ENCODE assay signal across 8 cellular contexts in genomic region chr6:160137989-160138835, GRCh38. TPM values are rescaled to one million over a fixed set of nuclear protein-coding genes. Genes with fewer than 3 reads are reported as not detected.
A peak's percentile ranks its signal among the peaks of the same experiment; 100 is the strongest.
DNase-seq lines count a peak whose midpoint lies in the region; ATAC-seq and TF ChIP-seq lines count a peak whose summit lies in the region.

No MANE protein-coding gene starts in this region.

- no peaks in the 10 kb centered on the region for H3K9me3 Mint-ChIP-seq in activated T-helper 17 cell treated with anti-CD3 and anti-CD28 coated beads, Interleukin-2, amount 50 U/mL, for 72 hours
- no peaks in the 10 kb centered on the region for H3K9me3 Mint-ChIP-seq in progenitor cell of endocrine pancreas (ENCODE audit: low read depth)

- H3K4me3 Mint-ChIP-seq in activated T-helper 17 cell treated with anti-CD3 and anti-CD28 coated beads, Interleukin-2, amount 50 U/mL, for 72 hours: peak overlapping the region; percentile 41
- no peak overlapping the region for H3K4me3 Mint-ChIP-seq in progenitor cell of endocrine pancreas (ENCODE audit: low read depth)

- H3K27me3 ChIP-seq in AG04450 (ENCODE audit: control insufficient read depth, insufficient read depth, low read length) (no peaks in the 10 kb centered on the region), Panc1 (ENCODE audit: control insufficient read depth, insufficient read depth, low read length) (no peaks in the 10 kb centered on the region), gastroesophageal sphincter (no peaks in the 10 kb centered on the region), aorta (ENCODE audit: control insufficient read depth in 1 of 2, insufficient read depth in 2 of 2, low read length in 1 of 2) (no peaks in the 10 kb centered on the region)

- POLR2A ChIA-PET in AG04450 (lab: Yijun Ruan, JAX) (no interaction called here), Panc1 (lab: Charles Lee) (no interaction called here)

- CTCF ChIA-PET in AG04450 (lab: Charles Lee) (interaction anchor here (0.6 to 3.5 kb wide), 23 partner anchors 9 to 382 kb away, joined by 3 to 75 read pairs (median 4); no protein-coding TSS in a partner anchor), Panc1 (lab: Charles Lee) (interaction anchor here (0.6 to 1.8 kb wide), 3 partner anchors 9 to 317 kb away, joined by 3 to 10 read pairs (median 3); no protein-coding TSS in a partner anchor)

- no peak overlapping the region for H3K27ac ChIP-seq in AG04450 (ENCODE audit: low read depth, low read length)
- H3K27ac ChIP-seq in Panc1 (ENCODE audit: low read length): no peak overlapping the region
- peak overlapping the region in 3 of 4 donors; percentile 12 to 32 (median 25) for H3K27ac ChIP-seq in gastroesophageal sphincter
- peak overlapping the region in 1 of 2 donors; percentile 84 for H3K27ac ChIP-seq in aorta (ENCODE audit: low read depth in 1 of 2, low read length in 2 of 2)

- H3K4me1 ChIP-seq in Panc1 (ENCODE audit: control insufficient read depth, insufficient read depth, low read length): no peaks in the 10 kb centered on the region
- peaks cover 2 to 44% (median 4%) of the 10 kb centered on the region in 3 donors for H3K4me1 ChIP-seq in gastroesophageal sphincter
- H3K4me1 ChIP-seq in aorta (ENCODE audit: control insufficient read depth in 1 of 2, insufficient read depth in 2 of 2, low read length in 2 of 2): peaks cover 0 to 6% of the 10 kb centered on the region in 2 donors

- in situ Hi-C loops in Panc1 (cut with HindIII; ENCODE audit: low pct_unique_long_range_greater_than_20kb, low sequenced_read_pairs): no loop called here

- TF ChIP-seq CTCF in AG04450 (IDR thresholded peaks at IDR 0.05; ENCODE audit: low read depth, low read length) (peak; percentile 76), Panc1 (IDR thresholded peaks at IDR 0.05) (peak; percentile 83), gastroesophageal sphincter (IDR thresholded peaks at IDR 0.05) (peak in 3 of 4 experiments; percentile 75 to 84 (median 80)), progenitor cell of endocrine pancreas (IDR thresholded peaks at IDR 0.05; ENCODE audit: unreplicated experiment) (peak; percentile 74)

- peaks cover 7% of the 10 kb centered on the region; the same call in 1 of the 2 replicates for H3K9me3 ChIP-seq in AG04450 (ENCODE audit: control insufficient read depth, insufficient read depth, low read length)
- no peaks in the 10 kb centered on the region for H3K9me3 ChIP-seq in Panc1 (ENCODE audit: control insufficient read depth, insufficient read depth, low read depth, low read length)
- no peaks in the 10 kb centered on the region for H3K9me3 ChIP-seq in gastroesophageal sphincter
- no peaks in the 10 kb centered on the region for H3K9me3 ChIP-seq in aorta (ENCODE audit: control insufficient read depth, low read length)

- 40 to 48% methylated on average over 4 to 6 of the region's 8 CpGs for WGBS in gastroesophageal sphincter (ENCODE audit: low coverage in 1 of 2), 2 donors
- WGBS in aorta, 2 donors: 51 to 55% methylated on average over 8 of the region's 8 CpGs

- H3K27me3 Mint-ChIP-seq in activated T-helper 17 cell treated with anti-CD3 and anti-CD28 coated beads, Interleukin-2, amount 50 U/mL, for 72 hours: no peaks in the 10 kb centered on the region
- H3K27me3 Mint-ChIP-seq in progenitor cell of endocrine pancreas: no peaks in the 10 kb centered on the region

- H3K36me3 Mint-ChIP-seq in activated T-helper 17 cell treated with anti-CD3 and anti-CD28 coated beads, Interleukin-2, amount 50 U/mL, for 72 hours (ENCODE audit: low read depth): no peaks in the 10 kb centered on the region
- H3K36me3 Mint-ChIP-seq in progenitor cell of endocrine pancreas (ENCODE audit: insufficient read depth): peaks cover 6% of the 10 kb centered on the region

- H3K36me3 ChIP-seq in Panc1 (ENCODE audit: control insufficient read depth, insufficient read depth, low read length) (no peaks in the 10 kb centered on the region), gastroesophageal sphincter (no peaks in the 10 kb centered on the region), aorta (ENCODE audit: control insufficient read depth in 1 of 2, insufficient read depth in 2 of 2, low read length in 1 of 2) (no peaks in the 10 kb centered on the region)

- peaks cover 10% of the 10 kb centered on the region for H3K4me1 Mint-ChIP-seq in activated T-helper 17 cell treated with anti-CD3 and anti-CD28 coated beads, Interleukin-2, amount 50 U/mL, for 72 hours
- peaks cover 17% of the 10 kb centered on the region for H3K4me1 Mint-ChIP-seq in progenitor cell of endocrine pancreas (ENCODE audit: low read depth)

- DNase-seq in AG04450 (ENCODE audit: low read depth, low spot score) (peak; percentile 27), Panc1 (ENCODE audit: low read depth, low spot score) (peak; percentile 39), progenitor cell of endocrine pancreas (ENCODE audit: low spot score, unreplicated experiment) (peak; percentile 31), aorta (no peak)

- no TSS peak for BruUV-seq in Panc1 (replicated peaks; lab: Mats Ljungman, UMichigan)

- TF ChIP-seq POLR2A in GM18505 (IDR thresholded peaks at IDR 0.05; ENCODE audit: borderline replicate concordance, extremely low read depth, insufficient read depth, insufficient read length) (no peak), gastroesophageal sphincter (IDR thresholded peaks at IDR 0.05) (no peak)

- intact Hi-C loops in Panc1 (cut with micrococcal nuclease; ENCODE audit: unreplicated experiment): loop anchor here (1.0 kb wide), 1 partner anchor 318 kb away; no protein-coding TSS in a partner anchor
- intact Hi-C loops in aorta (cut with DNase I): loop anchor here (2.0 kb wide), 3 partner anchors 211 to 319 kb away; partner anchors contain the start of gene SLC22A3 (in 1 of the 2)

- TF ChIP-seq EP300 in gastroesophageal sphincter (IDR thresholded peaks at IDR 0.05): no peak

- peak overlapping the region; percentile 56 for H3K27ac Mint-ChIP-seq in activated T-helper 17 cell treated with anti-CD3 and anti-CD28 coated beads, Interleukin-2, amount 50 U/mL, for 72 hours
- no peak overlapping the region for H3K27ac Mint-ChIP-seq in progenitor cell of endocrine pancreas

- no peak overlapping the region for H3K4me3 ChIP-seq in AG04450 (ENCODE audit: low read depth, low read length)
- H3K4me3 ChIP-seq in Panc1 (ENCODE audit: low read depth in 2 of 2, low read length in 2 of 2): no peak overlapping the region
- H3K4me3 ChIP-seq in gastroesophageal sphincter: no peak overlapping the region
- H3K4me3 ChIP-seq in aorta (ENCODE audit: low read length in 2 of 2): no peak overlapping the region

- ATAC-seq in GM18505 (IDR thresholded peaks at IDR 0.05; ENCODE audit: unreplicated experiment) (peak; percentile 76), HG03354 (IDR thresholded peaks at IDR 0.05; ENCODE audit: poor library complexity, severe bottlenecking, unreplicated experiment) (peak; percentile 72), Panc1 (no peak), gastroesophageal sphincter (no peak), aorta (ENCODE audit: low FRiP score) (peak; percentile 27)
- ATAC-seq in activated T-helper 17 cell treated with anti-CD3 and anti-CD28 coated beads, Interleukin-2, amount 50 U/mL, for 72 hours (replicated peaks): peak; percentile 64

RNA-seq across cellular contexts. Expression of gene SLC22A1, which starts 16.6 kb away (rescaled TPM):
- polyA plus RNA-seq in AG04450 (2011; rRNA removed): 0.10 and 0.36 TPM in 2 replicates
- 1.1 and 1.2 TPM in 2 replicates for polyA minus RNA-seq in AG04450 (2011; rRNA and poly(A)+ RNA removed)
- 0.98 TPM for total RNA-seq in Panc1 (2021; ENCODE audit: unreplicated experiment)
- polyA plus RNA-seq in Panc1 (2012; ENCODE audit: insufficient read length): 0.48 TPM
- total RNA-seq in activated T-helper 17 cell treated with anti-CD3 and anti-CD28 coated beads, Interleukin-2, amount 50 U/mL, for 72 hours: 1 to 10 TPM; 3.3 to 3.7 TPM
- total RNA-seq in gastroesophageal sphincter: under 1 TPM in 3 of 4 donors, not detected in 1; 0.35 to 0.67 (median 0.58) TPM
- total RNA-seq in progenitor cell of endocrine pancreas: 2.4 and 3.0 TPM in 2 replicates
- total RNA-seq in aorta: 1 to 10 TPM; 2.5 to 2.8 TPM
- polyA plus RNA-seq in aorta: 1 to 10 TPM in 1 of 2 donors, not detected in 1; 1.4 TPM

Comparison
In these comparisons a context has a peak if more than half of its experiments do, and no peak if none do; other contexts are left out.
1. DNase-seq: peak in AG04450 (single experiment), Panc1 (single experiment) and progenitor cell of endocrine pancreas (single experiment); none in aorta (0 of 2).
2. H3K27ac ChIP-seq: peak in gastroesophageal sphincter (3 of 4); none in AG04450 (single experiment) and Panc1 (single experiment).
3. ATAC-seq: peak in GM18505 (single experiment), HG03354 (single experiment), activated T-helper 17 cell treated with anti-CD3 and anti-CD28 coated beads, Interleukin-2, amount 50 U/mL, for 72 hours (single experiment) and aorta (single experiment); none in Panc1 (single experiment) and gastroesophageal sphincter (single experiment).
4. Peak in every context shown above with its lines, with median percentiles within 50 percentile points of each other: CTCF ChIP-seq.